31 cellular contexts compared by ENCODE assay signal in genomic region chr1:62882705-62883104, GRCh38.
"Had no signal": no experiment of that assay in that cellular context is flagged by ENCODE, and none has a peak within 500 bp of the region (broad histone marks: within the 10 kb centered on the region; RNA-seq: fewer than 3 reads in every experiment).

No MANE protein-coding gene starts in this region.

- H3K9me3 Mint-ChIP-seq: activated CD4-positive, alpha-beta memory T cell treated with anti-CD3 and anti-CD28 coated beads, Interleukin-2, amount 10 ng/mL, durations not matched to agents 7 days and 5 days; activated naive CD4-positive, alpha-beta T cell treated with anti-CD3 and anti-CD28 coated beads, Interleukin-2, amount 10 ng/mL, durations not matched to agents 7 days and 5 days; central memory CD8-positive, alpha-beta T cell; T-cell had no signal

- H3K27ac ChIP-seq: cardiac muscle cell, KMS-11, PC-9, RWPE1, SK-N-MC had no signal

- DNase-seq: activated CD4-positive, alpha-beta memory T cell treated with anti-CD3 and anti-CD28 coated beads, Interleukin-2, amount 10 ng/mL, durations not matched to agents 7 days and 5 days; activated CD4-positive, alpha-beta T cell treated with anti-CD3 and anti-CD28 coated beads for 36 hours; activated CD4-positive, alpha-beta T cell treated with anti-CD3 and anti-CD28 coated beads, Interleukin-2, amount 50 U/mL, for 1 hour; activated CD8-positive, alpha-beta memory T cell treated with anti-CD3 and anti-CD28 coated beads for 24 hours; activated CD8-positive, alpha-beta memory T cell treated with anti-CD3 and anti-CD28 coated beads, Interleukin-2, amount 10 ng/mL, durations not matched to agents 7 days and 5 days; activated CD8-positive, alpha-beta memory T cell treated with anti-CD3 and anti-CD28 coated beads, Interleukin-2, amount 50 U/mL, for 48 hours; activated effector memory CD4-positive, alpha-beta T cell treated with Interleukin-2 at 50 U/mL for 16 hours; activated naive CD4-positive, alpha-beta T cell treated with anti-CD3 and anti-CD28 coated beads, Interleukin-2, amount 10 ng/mL, durations not matched to agents 7 days and 5 days; activated naive CD8-positive, alpha-beta T cell treated with anti-CD3 and anti-CD28 coated beads for 36 hours; activated T-cell treated with anti-CD3 and anti-CD28 coated beads, Interleukin-2, amount 50 U/mL, for 48 hours; amniotic stem cell; aorta; MM.1S; MV-4-11; NCI-H1092; NCI-H187; NCI-H2029 treated with DMSO at 0.1 percent for 48 hours; NCI-H2107; NCI-H2227 treated with DMSO at 0.1 percent for 48 hours; NCI-H526 treated with DMSO at 0.1 percent for 48 hours; NCI-H774; PC-9; SIG-M5; T-cell; T-helper 17 cell; T-helper 9 cell had no signal

- H3K4me3 ChIP-seq: cardiac muscle cell, PC-9, SK-N-MC had no signal

- H3K4me1 Mint-ChIP-seq: activated CD4-positive, alpha-beta memory T cell treated with anti-CD3 and anti-CD28 coated beads, Interleukin-2, amount 10 ng/mL, durations not matched to agents 7 days and 5 days; activated CD4-positive, alpha-beta T cell treated with anti-CD3 and anti-CD28 coated beads for 36 hours; activated CD8-positive, alpha-beta memory T cell treated with anti-CD3 and anti-CD28 coated beads, Interleukin-2, amount 10 ng/mL, durations not matched to agents 7 days and 5 days; activated naive CD4-positive, alpha-beta T cell treated with anti-CD3 and anti-CD28 coated beads, Interleukin-2, amount 10 ng/mL, durations not matched to agents 7 days and 5 days; activated naive CD8-positive, alpha-beta T cell treated with anti-CD3 and anti-CD28 coated beads for 36 hours; central memory CD8-positive, alpha-beta T cell; T-cell; T-helper 17 cell had no signal

- H3K4me2 ChIP-seq: KMS-11, PC-9 had no signal

- H3K36me3 ChIP-seq: cardiac muscle cell had no signal

- H3K4me3 Mint-ChIP-seq: activated CD4-positive, alpha-beta memory T cell treated with anti-CD3 and anti-CD28 coated beads, Interleukin-2, amount 10 ng/mL, durations not matched to agents 7 days and 5 days; activated CD4-positive, alpha-beta T cell treated with anti-CD3 and anti-CD28 coated beads for 36 hours; activated CD8-positive, alpha-beta memory T cell treated with anti-CD3 and anti-CD28 coated beads, Interleukin-2, amount 10 ng/mL, durations not matched to agents 7 days and 5 days; activated naive CD4-positive, alpha-beta T cell treated with anti-CD3 and anti-CD28 coated beads, Interleukin-2, amount 10 ng/mL, durations not matched to agents 7 days and 5 days; activated naive CD8-positive, alpha-beta T cell treated with anti-CD3 and anti-CD28 coated beads for 36 hours; central memory CD8-positive, alpha-beta T cell; T-cell; T-helper 17 cell had no signal

- H3K9ac ChIP-seq: KMS-11 had no signal

- H2AFZ ChIP-seq: PC-9 had no signal

- H3K27ac Mint-ChIP-seq: activated CD4-positive, alpha-beta memory T cell treated with anti-CD3 and anti-CD28 coated beads, Interleukin-2, amount 10 ng/mL, durations not matched to agents 7 days and 5 days; activated CD4-positive, alpha-beta T cell treated with anti-CD3 and anti-CD28 coated beads for 36 hours; activated CD8-positive, alpha-beta memory T cell treated with anti-CD3 and anti-CD28 coated beads, Interleukin-2, amount 10 ng/mL, durations not matched to agents 7 days and 5 days; activated naive CD4-positive, alpha-beta T cell treated with anti-CD3 and anti-CD28 coated beads, Interleukin-2, amount 10 ng/mL, durations not matched to agents 7 days and 5 days; activated naive CD8-positive, alpha-beta T cell treated with anti-CD3 and anti-CD28 coated beads for 36 hours; T-cell; T-helper 17 cell had no signal

- H3K36me3 Mint-ChIP-seq: activated CD8-positive, alpha-beta memory T cell treated with anti-CD3 and anti-CD28 coated beads, Interleukin-2, amount 10 ng/mL, durations not matched to agents 7 days and 5 days; activated naive CD4-positive, alpha-beta T cell treated with anti-CD3 and anti-CD28 coated beads, Interleukin-2, amount 10 ng/mL, durations not matched to agents 7 days and 5 days; activated naive CD8-positive, alpha-beta T cell treated with anti-CD3 and anti-CD28 coated beads for 36 hours; T-cell had no signal
